25 cellular contexts compared by ENCODE assay signal in genomic region chr21:15054606-15055239, GRCh38. TPM values are rescaled to one million over a fixed set of nuclear protein-coding genes. Genes with fewer than 3 reads are reported as not detected.
DNase-seq lines count a peak whose midpoint lies in the region; ATAC-seq and TF ChIP-seq lines count a peak whose summit lies in the region.
"Had no signal": no experiment of that assay in that cellular context is flagged by ENCODE, and none has a peak within 500 bp of the region (broad histone marks: within the 10 kb centered on the region; RNA-seq: fewer than 3 reads in every experiment).

No MANE protein-coding gene starts in this region.

- no peak overlapping the region for H2AFZ ChIP-seq in PC-9

- POLR2A ChIA-PET in PC-9 (lab: Charles Lee; ENCODE audit: unreplicated experiment), result interaction anchor here (0.6 kb wide), 1 partner anchor 778 kb away, joined by 4 read pairs; no protein-coding TSS in a partner anchor

- BruUV-seq in PC-9 (replicated peaks; lab: Mats Ljungman, UMichigan), result no TSS peak

- peaks cover 59% of the 10 kb centered on the region for H3K4me1 Mint-ChIP-seq in stimulated activated effector memory CD8-positive, alpha-beta T cell treated with anti-CD3 and anti-CD28 coated beads, Interleukin-12 subunit alpha, Interleukin-12 subunit beta, amount 100 ng/mL, for 72 hours

- H3K9me3 ChIP-seq in PC-9 (ENCODE audit: insufficient read depth, low read depth), result peaks cover 12% of the 10 kb centered on the region; the same call in 1 of the 2 replicates
- H3K9me3 ChIP-seq: breast epithelium, thyroid gland had no signal

- peak overlapping the region; percentile 5 for H3K4me3 Mint-ChIP-seq in stimulated activated effector memory CD8-positive, alpha-beta T cell treated with anti-CD3 and anti-CD28 coated beads, Interleukin-12 subunit alpha, Interleukin-12 subunit beta, amount 100 ng/mL, for 72 hours
- H3K4me3 Mint-ChIP-seq: activated B cell treated with CpG ODN at 0.5 μM for 24 hours; activated CD8-positive, alpha-beta T cell treated with anti-CD3 and anti-CD28 coated beads, Interleukin-2, amount 10 ng/mL, durations not matched to agents 7 days and 5 days; activated naive CD8-positive, alpha-beta T cell treated with anti-CD3 and anti-CD28 coated beads, Interleukin-2, amount 10 ng/mL, durations not matched to agents 7 days and 5 days; activated T-cell treated with anti-CD3 and anti-CD28 coated beads, Interleukin-2, amount 50 U/mL, for 4 hours; CD14-positive monocyte; natural killer cell; stimulated activated memory B cell treated with anti-CD40 and anti-IgM and Interleukin-4, amounts not matched to agents 10 μg/mL and 1 μg/mL and 100 μg/mL, for 72 hours had no signal

- no peak for ATAC-seq in stimulated activated effector memory CD8-positive, alpha-beta T cell treated with anti-CD3 and anti-CD28 coated beads, Interleukin-12 subunit alpha, Interleukin-12 subunit beta, amount 100 ng/mL, for 72 hours
- ATAC-seq in HG02571 (IDR thresholded peaks at IDR 0.05; ENCODE audit: unreplicated experiment), result no peak
- ATAC-seq: activated CD8-positive, alpha-beta T cell treated with anti-CD3 and anti-CD28 coated beads, Interleukin-2, amount 10 ng/mL, durations not matched to agents 7 days and 5 days; activated T-cell treated with anti-CD3 and anti-CD28 coated beads, Interleukin-2, amount 50 U/mL, for 4 hours; natural killer cell; stimulated activated memory B cell treated with anti-CD40 and anti-IgM and Interleukin-4, amounts not matched to agents 10 μg/mL and 1 μg/mL and 100 μg/mL, for 72 hours had no signal

- H3F3A ChIP-seq in PC-9 (ENCODE audit: insufficient read depth, low read depth), result no peaks in the 10 kb centered on the region

- H3K79me2 ChIP-seq in PC-9 (ENCODE audit: low read depth), result peaks cover 100% of the 10 kb centered on the region

- H3K36me3 ChIP-seq in PC-9 (ENCODE audit: low read depth), result peaks cover 33% of the 10 kb centered on the region
- H3K36me3 ChIP-seq: breast epithelium, thyroid gland had no signal

- H3K36me3 Mint-ChIP-seq in stimulated activated effector memory CD8-positive, alpha-beta T cell treated with anti-CD3 and anti-CD28 coated beads, Interleukin-12 subunit alpha, Interleukin-12 subunit beta, amount 100 ng/mL, for 72 hours, result no peaks in the 10 kb centered on the region
- H3K36me3 Mint-ChIP-seq: activated naive CD8-positive, alpha-beta T cell treated with anti-CD3 and anti-CD28 coated beads, Interleukin-2, amount 10 ng/mL, durations not matched to agents 7 days and 5 days; IgD-negative memory B cell; natural killer cell; stimulated activated memory B cell treated with anti-CD40 and anti-IgM and Interleukin-4, amounts not matched to agents 10 μg/mL and 1 μg/mL and 100 μg/mL, for 72 hours had no signal

- no peak for TF ChIP-seq CTCF in PC-9 (conservative IDR thresholded peaks at IDR 0.05)

- peaks cover 32% of the 10 kb centered on the region for H3K4me1 ChIP-seq in PC-9 (replicated peaks; ENCODE audit: insufficient read depth)

- H3K27ac ChIP-seq in PC-9, result no peak overlapping the region
- H3K27ac ChIP-seq: breast epithelium, dorsolateral prefrontal cortex, thyroid gland had no signal

- intact Hi-C loops in PC-9 (cut with micrococcal nuclease; ENCODE audit: unreplicated experiment), result no loop called here

- no peaks in the 10 kb centered on the region for H3K9me3 Mint-ChIP-seq in stimulated activated effector memory CD8-positive, alpha-beta T cell treated with anti-CD3 and anti-CD28 coated beads, Interleukin-12 subunit alpha, Interleukin-12 subunit beta, amount 100 ng/mL, for 72 hours
- H3K9me3 Mint-ChIP-seq: activated B cell treated with CpG ODN at 0.5 μM for 24 hours; activated naive CD8-positive, alpha-beta T cell treated with anti-CD3 and anti-CD28 coated beads, Interleukin-2, amount 10 ng/mL, durations not matched to agents 7 days and 5 days; activated T-cell treated with anti-CD3 and anti-CD28 coated beads, Interleukin-2, amount 50 U/mL, for 4 hours; CD14-positive monocyte; IgD-negative memory B cell; natural killer cell; stimulated activated memory B cell treated with anti-CD40 and anti-IgM and Interleukin-4, amounts not matched to agents 10 μg/mL and 1 μg/mL and 100 μg/mL, for 72 hours had no signal

- DNase-seq in NCI-H82 (lab: John Stamatoyannopoulos, UW) (peak; percentile 30), NCI-H82 treated with DMSO at 0.1 percent for 48 hours (lab: John Stamatoyannopoulos, UW; ENCODE audit: unreplicated experiment) (no peak), PC-9 (no peak), foreskin melanocyte (peak; percentile 32), iPS-NIHi7 (ENCODE audit: extremely low spot score) (no peak), glomerular visceral epithelial cell (ENCODE audit: extremely low spot score) (no peak)
- DNase-seq in stimulated activated effector memory CD8-positive, alpha-beta T cell treated with anti-CD3 and anti-CD28 coated beads, Interleukin-12 subunit alpha, Interleukin-12 subunit beta, amount 100 ng/mL, for 72 hours (ENCODE audit: low spot score in 2 of 2), result no peak
- DNase-seq: activated B cell treated with CpG ODN at 0.5 μM for 24 hours; activated CD8-positive, alpha-beta T cell treated with anti-CD3 and anti-CD28 coated beads, Interleukin-2, amount 10 ng/mL, durations not matched to agents 7 days and 5 days; activated naive CD8-positive, alpha-beta T cell treated with anti-CD3 and anti-CD28 coated beads, Interleukin-2, amount 10 ng/mL, durations not matched to agents 7 days and 5 days; activated T-cell treated with anti-CD3 and anti-CD28 coated beads, Interleukin-2, amount 50 U/mL, for 4 hours; dorsolateral prefrontal cortex; kidney; mammary epithelial cell; natural killer cell; NCI-H2029 treated with DMSO at 0.1 percent for 48 hours; NCI-H510A; OCI-M1; T-helper 2 cell; thyroid gland had no signal

- H3K27ac Mint-ChIP-seq in stimulated activated effector memory CD8-positive, alpha-beta T cell treated with anti-CD3 and anti-CD28 coated beads, Interleukin-12 subunit alpha, Interleukin-12 subunit beta, amount 100 ng/mL, for 72 hours, result peak overlapping the region; percentile 9
- H3K27ac Mint-ChIP-seq: activated B cell treated with CpG ODN at 0.5 μM for 24 hours; activated CD8-positive, alpha-beta T cell treated with anti-CD3 and anti-CD28 coated beads, Interleukin-2, amount 10 ng/mL, durations not matched to agents 7 days and 5 days; activated naive CD8-positive, alpha-beta T cell treated with anti-CD3 and anti-CD28 coated beads, Interleukin-2, amount 10 ng/mL, durations not matched to agents 7 days and 5 days; CD14-positive monocyte; IgD-negative memory B cell; natural killer cell; stimulated activated memory B cell treated with anti-CD40 and anti-IgM and Interleukin-4, amounts not matched to agents 10 μg/mL and 1 μg/mL and 100 μg/mL, for 72 hours had no signal

- CTCF ChIA-PET in PC-9 (lab: Charles Lee), result interaction anchor here (0.6 kb wide), 1 partner anchor 499 kb away, joined by 4 read pairs; no protein-coding TSS in a partner anchor

- peaks cover 29% of the 10 kb centered on the region for H4K20me1 ChIP-seq in PC-9 (ENCODE audit: insufficient read depth)

- H3K27me3 ChIP-seq in PC-9 (ENCODE audit: insufficient read depth, low read depth), result no peaks in the 10 kb centered on the region
- H3K27me3 ChIP-seq: breast epithelium, dorsolateral prefrontal cortex, thyroid gland had no signal

- H3K9me2 ChIP-seq in PC-9 (ENCODE audit: insufficient read depth), result no peaks in the 10 kb centered on the region

- 0 out of 2 replicates have a peak overlapping the region, but pooled peaks have one; percentile 13 for H3K4me2 ChIP-seq in PC-9

- H3K4me3 ChIP-seq in PC-9, result no peak overlapping the region
- H3K4me3 ChIP-seq: breast epithelium, thyroid gland had no signal

RNA-seq across cellular contexts. Expression of gene NRIP1, which starts 10.1 kb away (rescaled TPM):
- total RNA-seq in PC-9 (2021), result 25.2 and 33.0 TPM in 2 replicates

Comparison
In these comparisons a context has a peak if more than half of its experiments do, and no peak if none do; other contexts are left out.
1. DNase-seq: peak in NCI-H82 (single experiment) and foreskin melanocyte (single experiment); none in NCI-H82 treated with DMSO at 0.1 percent for 48 hours (single experiment), PC-9 (0 of 2), stimulated activated effector memory CD8-positive, alpha-beta T cell treated with anti-CD3 and anti-CD28 coated beads, Interleukin-12 subunit alpha, Interleukin-12 subunit beta, amount 100 ng/mL, for 72 hours (0 of 2), iPS-NIHi7 (single experiment) and glomerular visceral epithelial cell (single experiment).